17 cellular contexts compared by ENCODE assay signal in the genomic region with DNA sequence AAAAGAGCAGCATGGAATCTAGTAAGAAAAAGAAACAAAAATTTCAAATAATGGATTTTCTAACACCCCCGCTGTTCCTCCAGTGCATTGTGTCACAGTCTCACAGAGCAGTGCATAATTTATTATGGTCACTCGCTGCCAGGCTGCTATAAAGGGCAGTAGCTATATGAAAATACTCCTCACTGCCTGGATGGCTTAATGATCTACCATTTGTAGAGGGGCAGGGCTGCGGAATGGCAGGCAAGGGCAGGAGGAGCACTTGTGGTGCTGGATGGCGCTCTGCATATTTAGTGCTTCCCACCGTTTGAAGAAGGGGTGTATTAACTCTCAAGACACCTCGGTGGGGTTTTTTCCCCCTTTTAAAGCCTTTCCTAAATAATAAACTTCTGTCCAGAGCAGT.
"Had no signal": no experiment of that assay in that cellular context is flagged by ENCODE, and none has a peak within 500 bp of the region (broad histone marks: within the 10 kb centered on the region; RNA-seq: fewer than 3 reads in every experiment).

No MANE protein-coding gene starts in this region.

- H3K4me3 Mint-ChIP-seq: activated CD4-positive, alpha-beta T cell treated with anti-CD3 and anti-CD28 coated beads for 36 hours; activated naive CD8-positive, alpha-beta T cell; naive thymus-derived CD8-positive, alpha-beta T cell; stimulated activated effector memory CD8-positive, alpha-beta T cell treated with anti-CD3 and anti-CD28 coated beads, Interleukin-12 subunit alpha, Interleukin-12 subunit beta, amount 100 ng/mL, for 72 hours had no signal

- H3K36me3 Mint-ChIP-seq: stimulated activated effector memory CD8-positive, alpha-beta T cell treated with anti-CD3 and anti-CD28 coated beads, Interleukin-12 subunit alpha, Interleukin-12 subunit beta, amount 100 ng/mL, for 72 hours had no signal

- H3K4me1 Mint-ChIP-seq: activated CD4-positive, alpha-beta T cell treated with anti-CD3 and anti-CD28 coated beads for 36 hours; naive thymus-derived CD8-positive, alpha-beta T cell; stimulated activated effector memory CD8-positive, alpha-beta T cell treated with anti-CD3 and anti-CD28 coated beads, Interleukin-12 subunit alpha, Interleukin-12 subunit beta, amount 100 ng/mL, for 72 hours had no signal

- H3K27me3 ChIP-seq: body of pancreas, right lobe of liver, testis had no signal

- H3K9me3 Mint-ChIP-seq: naive thymus-derived CD8-positive, alpha-beta T cell; stimulated activated effector memory CD8-positive, alpha-beta T cell treated with anti-CD3 and anti-CD28 coated beads, Interleukin-12 subunit alpha, Interleukin-12 subunit beta, amount 100 ng/mL, for 72 hours had no signal

- H3K27ac Mint-ChIP-seq: activated CD4-positive, alpha-beta T cell treated with anti-CD3 and anti-CD28 coated beads for 36 hours; activated naive CD8-positive, alpha-beta T cell; naive thymus-derived CD8-positive, alpha-beta T cell; progenitor cell of endocrine pancreas; stimulated activated effector memory CD8-positive, alpha-beta T cell treated with anti-CD3 and anti-CD28 coated beads, Interleukin-12 subunit alpha, Interleukin-12 subunit beta, amount 100 ng/mL, for 72 hours had no signal

- H3K27me3 Mint-ChIP-seq: activated CD4-positive, alpha-beta T cell treated with anti-CD3 and anti-CD28 coated beads for 36 hours; activated naive CD8-positive, alpha-beta T cell; naive thymus-derived CD8-positive, alpha-beta T cell; progenitor cell of endocrine pancreas had no signal

- H3K9me3 ChIP-seq: right lobe of liver, testis had no signal

- H3K27ac ChIP-seq: body of pancreas, right lobe of liver, testis had no signal

- DNase-seq: activated CD4-positive, alpha-beta T cell treated with anti-CD3 and anti-CD28 coated beads for 36 hours; activated CD4-positive, alpha-beta T cell treated with anti-CD3 and anti-CD28 coated beads, Interleukin-2, amount 50 U/mL, for 48 hours; activated gamma-delta T cell; body of pancreas; caudate nucleus; mesendoderm; naive thymus-derived CD8-positive, alpha-beta T cell; occipital lobe; right lobe of liver; small intestine; stimulated activated CD4-positive, alpha-beta T cell treated with anti-CD3 and anti-CD28 coated beads, Interleukin-4, amount 100 ng/mL, for 1 hour; SW 1271; T-helper 2 cell; testis had no signal

- ATAC-seq: activated CD4-positive, alpha-beta T cell treated with anti-CD3 and anti-CD28 coated beads for 36 hours; body of pancreas; naive thymus-derived CD8-positive, alpha-beta T cell; right lobe of liver; stimulated activated effector memory CD8-positive, alpha-beta T cell treated with anti-CD3 and anti-CD28 coated beads, Interleukin-12 subunit alpha, Interleukin-12 subunit beta, amount 100 ng/mL, for 72 hours had no signal

- H3K36me3 ChIP-seq: right lobe of liver had no signal

- H3K4me1 ChIP-seq: body of pancreas, right lobe of liver, testis had no signal

- H3K4me3 ChIP-seq: body of pancreas, right lobe of liver, testis had no signal
